ENCODE assay signal across 1 cellular context in genomic region chr10:63114031-63114814, GRCh38.
A peak's percentile ranks its signal among the peaks of the same experiment; 100 is the strongest.
TF ChIP-seq lines count a peak whose summit lies in the region.

No MANE protein-coding gene starts in this region.

TF ChIP-seq in HepG2, 621 proteins besides CTCF, POLR2A, EP300 and RAD21 (continued from another document and continues in another):
- TF ChIP-seq ZFP91 (CRISPR knock-in tag; IDR thresholded peaks at IDR 0.05; ENCODE audit: borderline replicate concordance) = no peak
- TF ChIP-seq, protein P1, sequence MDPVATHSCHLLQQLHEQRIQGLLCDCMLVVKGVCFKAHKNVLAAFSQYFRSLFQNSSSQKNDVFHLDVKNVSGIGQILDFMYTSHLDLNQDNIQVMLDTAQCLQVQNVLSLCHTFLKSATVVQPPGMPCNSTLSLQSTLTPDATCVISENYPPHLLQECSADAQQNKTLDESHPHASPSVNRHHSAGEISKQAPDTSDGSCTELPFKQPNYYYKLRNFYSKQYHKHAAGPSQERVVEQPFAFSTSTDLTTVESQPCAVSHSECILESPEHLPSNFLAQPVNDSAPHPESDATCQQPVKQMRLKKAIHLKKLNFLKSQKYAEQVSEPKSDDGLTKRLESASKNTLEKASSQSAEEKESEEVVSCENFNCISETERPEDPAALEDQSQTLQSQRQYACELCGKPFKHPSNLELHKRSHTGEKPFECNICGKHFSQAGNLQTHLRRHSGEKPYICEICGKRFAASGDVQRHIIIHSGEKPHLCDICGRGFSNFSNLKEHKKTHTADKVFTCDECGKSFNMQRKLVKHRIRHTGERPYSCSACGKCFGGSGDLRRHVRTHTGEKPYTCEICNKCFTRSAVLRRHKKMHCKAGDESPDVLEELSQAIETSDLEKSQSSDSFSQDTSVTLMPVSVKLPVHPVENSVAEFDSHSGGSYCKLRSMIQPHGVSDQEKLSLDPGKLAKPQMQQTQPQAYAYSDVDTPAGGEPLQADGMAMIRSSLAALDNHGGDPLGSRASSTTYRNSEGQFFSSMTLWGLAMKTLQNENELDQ (CRISPR knock-in tag; IDR thresholded peaks at IDR 0.05; ENCODE audit: borderline replicate concordance) = no peak
- no peak for TF ChIP-seq SETDB1 (CRISPR knock-in tag; IDR thresholded peaks at IDR 0.05; ENCODE audit: borderline replicate concordance)
- TF ChIP-seq KLF11 (CRISPR knock-in tag; IDR thresholded peaks at IDR 0.05) = 0 out of 2 replicates have a peak, but pooled peaks have one; percentile 44
- TF ChIP-seq DNMT3B (CRISPR knock-in tag; conservative IDR thresholded peaks at IDR 0.05) = no peak
- no peak for TF ChIP-seq AFF4 (CRISPR knock-in tag; IDR thresholded peaks at IDR 0.05)
- no peak for TF ChIP-seq ZNF354B (CRISPR knock-in tag; IDR thresholded peaks at IDR 0.05)
- no peak for TF ChIP-seq RELA (CRISPR knock-in tag; IDR thresholded peaks at IDR 0.05)
- no peak for TF ChIP-seq JUND (CRISPR knock-in tag; IDR thresholded peaks at IDR 0.05)
- TF ChIP-seq, protein P2, sequence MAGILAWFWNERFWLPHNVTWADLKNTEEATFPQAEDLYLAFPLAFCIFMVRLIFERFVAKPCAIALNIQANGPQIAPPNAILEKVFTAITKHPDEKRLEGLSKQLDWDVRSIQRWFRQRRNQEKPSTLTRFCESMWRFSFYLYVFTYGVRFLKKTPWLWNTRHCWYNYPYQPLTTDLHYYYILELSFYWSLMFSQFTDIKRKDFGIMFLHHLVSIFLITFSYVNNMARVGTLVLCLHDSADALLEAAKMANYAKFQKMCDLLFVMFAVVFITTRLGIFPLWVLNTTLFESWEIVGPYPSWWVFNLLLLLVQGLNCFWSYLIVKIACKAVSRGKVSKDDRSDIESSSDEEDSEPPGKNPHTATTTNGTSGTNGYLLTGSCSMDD (CRISPR knock-in tag; IDR thresholded peaks at IDR 0.05) = no peak
- no peak for TF ChIP-seq RBAK (CRISPR knock-in tag; IDR thresholded peaks at IDR 0.05)
- no peak for TF ChIP-seq ZNF773 (CRISPR knock-in tag; IDR thresholded peaks at IDR 0.05; ENCODE audit: borderline replicate concordance)
- no peak for TF ChIP-seq ZFP37 (CRISPR knock-in tag; IDR thresholded peaks at IDR 0.05; ENCODE audit: borderline replicate concordance)
- TF ChIP-seq, protein P3, sequence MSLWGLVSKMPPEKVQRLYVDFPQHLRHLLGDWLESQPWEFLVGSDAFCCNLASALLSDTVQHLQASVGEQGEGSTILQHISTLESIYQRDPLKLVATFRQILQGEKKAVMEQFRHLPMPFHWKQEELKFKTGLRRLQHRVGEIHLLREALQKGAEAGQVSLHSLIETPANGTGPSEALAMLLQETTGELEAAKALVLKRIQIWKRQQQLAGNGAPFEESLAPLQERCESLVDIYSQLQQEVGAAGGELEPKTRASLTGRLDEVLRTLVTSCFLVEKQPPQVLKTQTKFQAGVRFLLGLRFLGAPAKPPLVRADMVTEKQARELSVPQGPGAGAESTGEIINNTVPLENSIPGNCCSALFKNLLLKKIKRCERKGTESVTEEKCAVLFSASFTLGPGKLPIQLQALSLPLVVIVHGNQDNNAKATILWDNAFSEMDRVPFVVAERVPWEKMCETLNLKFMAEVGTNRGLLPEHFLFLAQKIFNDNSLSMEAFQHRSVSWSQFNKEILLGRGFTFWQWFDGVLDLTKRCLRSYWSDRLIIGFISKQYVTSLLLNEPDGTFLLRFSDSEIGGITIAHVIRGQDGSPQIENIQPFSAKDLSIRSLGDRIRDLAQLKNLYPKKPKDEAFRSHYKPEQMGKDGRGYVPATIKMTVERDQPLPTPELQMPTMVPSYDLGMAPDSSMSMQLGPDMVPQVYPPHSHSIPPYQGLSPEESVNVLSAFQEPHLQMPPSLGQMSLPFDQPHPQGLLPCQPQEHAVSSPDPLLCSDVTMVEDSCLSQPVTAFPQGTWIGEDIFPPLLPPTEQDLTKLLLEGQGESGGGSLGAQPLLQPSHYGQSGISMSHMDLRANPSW (CRISPR knock-in tag; IDR thresholded peaks at IDR 0.05; ENCODE audit: borderline replicate concordance) = no peak
- no peak for TF ChIP-seq ZNF333 (CRISPR knock-in tag; IDR thresholded peaks at IDR 0.05; ENCODE audit: borderline replicate concordance)
- TF ChIP-seq, protein P4, sequence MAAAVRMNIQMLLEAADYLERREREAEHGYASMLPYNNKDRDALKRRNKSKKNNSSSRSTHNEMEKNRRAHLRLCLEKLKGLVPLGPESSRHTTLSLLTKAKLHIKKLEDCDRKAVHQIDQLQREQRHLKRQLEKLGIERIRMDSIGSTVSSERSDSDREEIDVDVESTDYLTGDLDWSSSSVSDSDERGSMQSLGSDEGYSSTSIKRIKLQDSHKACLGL (CRISPR knock-in tag; IDR thresholded peaks at IDR 0.05) = no peak
- TF ChIP-seq SALL2 (CRISPR knock-in tag; IDR thresholded peaks at IDR 0.05) = peak; percentile 21; the same call in 1 of the 2 replicates
- TF ChIP-seq, protein P5, sequence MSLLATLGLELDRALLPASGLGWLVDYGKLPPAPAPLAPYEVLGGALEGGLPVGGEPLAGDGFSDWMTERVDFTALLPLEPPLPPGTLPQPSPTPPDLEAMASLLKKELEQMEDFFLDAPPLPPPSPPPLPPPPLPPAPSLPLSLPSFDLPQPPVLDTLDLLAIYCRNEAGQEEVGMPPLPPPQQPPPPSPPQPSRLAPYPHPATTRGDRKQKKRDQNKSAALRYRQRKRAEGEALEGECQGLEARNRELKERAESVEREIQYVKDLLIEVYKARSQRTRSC (CRISPR knock-in tag; IDR thresholded peaks at IDR 0.05; ENCODE audit: low read depth) = no peak
- no peak for TF ChIP-seq ZFX (CRISPR knock-in tag; IDR thresholded peaks at IDR 0.05; ENCODE audit: low read depth)
- no peak for TF ChIP-seq NFIB (CRISPR knock-in tag; IDR thresholded peaks at IDR 0.05; ENCODE audit: borderline replicate concordance)
- TF ChIP-seq ZFP36L2 (CRISPR knock-in tag; IDR thresholded peaks at IDR 0.05) = no peak
- no peak for TF ChIP-seq RBM39 (IDR thresholded peaks at IDR 0.05; ENCODE audit: low read depth, low read length, poor library complexity, severe bottlenecking)
- TF ChIP-seq ZBTB10 (CRISPR knock-in tag; IDR thresholded peaks at IDR 0.05; ENCODE audit: borderline replicate concordance) = no peak
- TF ChIP-seq NCOA2 (CRISPR knock-in tag; IDR thresholded peaks at IDR 0.05) = peak; percentile 85
- TF ChIP-seq ZNF790 (CRISPR knock-in tag; IDR thresholded peaks at IDR 0.05; ENCODE audit: borderline replicate concordance) = no peak
- TF ChIP-seq KMT2A (CRISPR knock-in tag; IDR thresholded peaks at IDR 0.05) = no peak
- no peak for TF ChIP-seq MTF1 (CRISPR knock-in tag; IDR thresholded peaks at IDR 0.05)
- TF ChIP-seq, protein P6, sequence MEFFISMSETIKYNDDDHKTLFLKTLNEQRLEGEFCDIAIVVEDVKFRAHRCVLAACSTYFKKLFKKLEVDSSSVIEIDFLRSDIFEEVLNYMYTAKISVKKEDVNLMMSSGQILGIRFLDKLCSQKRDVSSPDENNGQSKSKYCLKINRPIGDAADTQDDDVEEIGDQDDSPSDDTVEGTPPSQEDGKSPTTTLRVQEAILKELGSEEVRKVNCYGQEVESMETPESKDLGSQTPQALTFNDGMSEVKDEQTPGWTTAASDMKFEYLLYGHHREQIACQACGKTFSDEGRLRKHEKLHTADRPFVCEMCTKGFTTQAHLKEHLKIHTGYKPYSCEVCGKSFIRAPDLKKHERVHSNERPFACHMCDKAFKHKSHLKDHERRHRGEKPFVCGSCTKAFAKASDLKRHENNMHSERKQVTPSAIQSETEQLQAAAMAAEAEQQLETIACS (CRISPR knock-in tag; IDR thresholded peaks at IDR 0.05) = no peak
- no peak for TF ChIP-seq HDAC6 (IDR thresholded peaks at IDR 0.05; ENCODE audit: low read depth, low read length)
- TF ChIP-seq ZNF605 (CRISPR knock-in tag; IDR thresholded peaks at IDR 0.05) = no peak
- no peak for TF ChIP-seq ZNF850 (CRISPR knock-in tag; conservative IDR thresholded peaks at IDR 0.05)
- no peak for TF ChIP-seq ZNF225 (CRISPR knock-in tag; IDR thresholded peaks at IDR 0.05)
- TF ChIP-seq, protein P7, sequence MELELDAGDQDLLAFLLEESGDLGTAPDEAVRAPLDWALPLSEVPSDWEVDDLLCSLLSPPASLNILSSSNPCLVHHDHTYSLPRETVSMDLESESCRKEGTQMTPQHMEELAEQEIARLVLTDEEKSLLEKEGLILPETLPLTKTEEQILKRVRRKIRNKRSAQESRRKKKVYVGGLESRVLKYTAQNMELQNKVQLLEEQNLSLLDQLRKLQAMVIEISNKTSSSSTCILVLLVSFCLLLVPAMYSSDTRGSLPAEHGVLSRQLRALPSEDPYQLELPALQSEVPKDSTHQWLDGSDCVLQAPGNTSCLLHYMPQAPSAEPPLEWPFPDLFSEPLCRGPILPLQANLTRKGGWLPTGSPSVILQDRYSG (CRISPR knock-in tag; IDR thresholded peaks at IDR 0.05) = no peak
- TF ChIP-seq MLXIP (CRISPR knock-in tag; IDR thresholded peaks at IDR 0.05; ENCODE audit: borderline replicate concordance) = no peak
- TF ChIP-seq TEAD2 (CRISPR knock-in tag; IDR thresholded peaks at IDR 0.05) = no peak
